17 cellular contexts compared by ENCODE assay signal in the genomic region with DNA sequence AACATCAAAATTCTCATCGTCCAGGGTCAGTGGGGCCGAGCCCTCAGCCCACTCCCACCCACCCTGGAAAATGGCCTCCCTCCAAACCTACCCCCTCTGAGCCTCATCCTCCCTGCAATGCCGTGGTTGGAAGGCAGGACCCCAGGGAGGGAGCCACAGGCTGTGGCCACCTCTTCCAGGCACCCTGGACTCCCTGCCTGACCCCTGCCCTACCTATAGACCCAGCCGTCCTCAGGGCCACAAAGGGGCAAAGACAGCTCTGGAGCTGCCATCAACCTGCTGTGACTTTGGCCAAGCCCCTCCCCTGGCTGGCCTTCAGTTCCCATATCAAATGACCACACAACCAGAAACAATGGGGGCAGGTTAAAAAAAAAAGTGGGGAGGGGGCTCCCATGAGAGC. TPM values are rescaled to one million over a fixed set of nuclear protein-coding genes. Genes with fewer than 3 reads are reported as not detected.
DNase-seq lines count a peak whose midpoint lies in the region; ATAC-seq and TF ChIP-seq lines count a peak whose summit lies in the region.
"Had no signal": no experiment of that assay in that cellular context is flagged by ENCODE, and none has a peak within 500 bp of the region (broad histone marks: within the 10 kb centered on the region; RNA-seq: fewer than 3 reads in every experiment).

No MANE protein-coding gene starts in this region.

- no peak overlapping the region for H4K8ac ChIP-seq in mesenchymal stem cell (ENCODE audit: low read length)

- H3K27me3 ChIP-seq in HUES48 (ENCODE audit: control insufficient read depth, insufficient read depth, low read length), result no peaks in the 10 kb centered on the region
- no peaks in the 10 kb centered on the region for H3K27me3 ChIP-seq in mesenchymal stem cell (ENCODE audit: control insufficient read depth in 1 of 2, insufficient read depth in 1 of 2, low read length in 2 of 2)

- H2BK120ac ChIP-seq in mesenchymal stem cell (ENCODE audit: low read depth, low read length), result no peak overlapping the region

- no peak overlapping the region for H3K4me2 ChIP-seq in mesenchymal stem cell (ENCODE audit: low read length, poor library complexity, severe bottlenecking)

- H3K4ac ChIP-seq in mesenchymal stem cell (ENCODE audit: low read depth in 1 of 2, low read length in 2 of 2), result no peak overlapping the region

- H3K36me3 ChIP-seq in HUES48 (ENCODE audit: control insufficient read depth, insufficient read depth, low read length) (peaks cover 43% of the 10 kb centered on the region), mesenchymal stem cell (ENCODE audit: control insufficient read depth in 1 of 2, insufficient read depth in 2 of 2, low read depth in 1 of 2, low read length in 2 of 2) (peaks cover 40 to 69% of the 10 kb centered on the region in 2 experiments)

- intact Hi-C loops in activated CD8-positive, alpha-beta T cell treated with anti-CD3 and anti-CD28 coated beads for 36 hours (cut with micrococcal nuclease), result no loop called here

- no peak overlapping the region for H2AK5ac ChIP-seq in mesenchymal stem cell (ENCODE audit: low read length, severe bottlenecking)

- H3K27me3 Mint-ChIP-seq in T-helper 1 cell treated with Interleukin-12 subunit alpha and Interleukin-12 subunit beta and Interleukin-4 antibody, amounts not matched to agents 30 μg/mL and 1 μg/mL, for 36 hours (ENCODE audit: low read depth), result no peaks in the 10 kb centered on the region
- no peaks in the 10 kb centered on the region for H3K27me3 Mint-ChIP-seq in activated CD8-positive, alpha-beta T cell treated with anti-CD3 and anti-CD28 coated beads for 36 hours
- H3K27me3 Mint-ChIP-seq: activated CD8-positive, alpha-beta memory T cell treated with anti-CD3 and anti-CD28 coated beads, Interleukin-2, amount 10 ng/mL, durations not matched to agents 7 days and 5 days had no signal

- no peak overlapping the region for H3K14ac ChIP-seq in mesenchymal stem cell (ENCODE audit: low read length in 2 of 2)

- CTCF ChIA-PET in activated CD8-positive, alpha-beta T cell treated with anti-CD3 and anti-CD28 coated beads for 36 hours (lab: Charles Lee), result interaction anchor here (1.0 to 1.7 kb wide), 2 partner anchors 15 to 22 kb away, joined by 3 to 8 read pairs; no protein-coding TSS in a partner anchor

- H3K4me3 ChIP-seq in HUES48 (ENCODE audit: low read depth, low read length), result no peak overlapping the region
- H3K4me3 ChIP-seq in mesenchymal stem cell (ENCODE audit: insufficient read depth in 1 of 2, low read depth in 1 of 2, low read length in 2 of 2), result no peak overlapping the region
- H3K4me3 ChIP-seq: GM12878 had no signal

- no peak for TF ChIP-seq CTCF in activated CD8-positive, alpha-beta T cell treated with anti-CD3 and anti-CD28 coated beads for 36 hours (IDR thresholded peaks at IDR 0.05)

- H2AFZ ChIP-seq in mesenchymal stem cell (ENCODE audit: low read depth, low read length), result no peak overlapping the region

- H3K36me3 Mint-ChIP-seq in T-helper 1 cell treated with Interleukin-12 subunit alpha and Interleukin-12 subunit beta and Interleukin-4 antibody, amounts not matched to agents 30 μg/mL and 1 μg/mL, for 36 hours (ENCODE audit: low read depth), result peaks cover 11% of the 10 kb centered on the region
- H3K36me3 Mint-ChIP-seq in activated CD8-positive, alpha-beta T cell treated with anti-CD3 and anti-CD28 coated beads for 36 hours (ENCODE audit: low read depth), result peaks cover 8% of the 10 kb centered on the region

- peak overlapping the region; percentile 42 for H3K4me3 Mint-ChIP-seq in T-helper 1 cell treated with Interleukin-12 subunit alpha and Interleukin-12 subunit beta and Interleukin-4 antibody, amounts not matched to agents 30 μg/mL and 1 μg/mL, for 36 hours
- no peak overlapping the region for H3K4me3 Mint-ChIP-seq in activated CD8-positive, alpha-beta T cell treated with anti-CD3 and anti-CD28 coated beads for 36 hours
- H3K4me3 Mint-ChIP-seq: activated CD8-positive, alpha-beta memory T cell treated with anti-CD3 and anti-CD28 coated beads, Interleukin-2, amount 10 ng/mL, durations not matched to agents 7 days and 5 days had no signal

- H3K9me3 ChIP-seq in HUES48 (ENCODE audit: control insufficient read depth, insufficient read depth, low read length) (peaks cover 2% of the 10 kb centered on the region; the same call in 1 of the 2 replicates), mesenchymal stem cell (ENCODE audit: control insufficient read depth, low read length) (no peaks in the 10 kb centered on the region)

- no peak for ATAC-seq in activated CD8-positive, alpha-beta T cell treated with anti-CD3 and anti-CD28 coated beads for 36 hours
- no peak for ATAC-seq in HG03196 (IDR thresholded peaks at IDR 0.05; ENCODE audit: unreplicated experiment)
- ATAC-seq: activated CD8-positive, alpha-beta memory T cell treated with anti-CD3 and anti-CD28 coated beads, Interleukin-2, amount 10 ng/mL, durations not matched to agents 7 days and 5 days; GM12878 had no signal

- H3K79me1 ChIP-seq in mesenchymal stem cell (replicated peaks; ENCODE audit: low read length, poor library complexity, severe bottlenecking), result peaks cover 20% of the 10 kb centered on the region

- H3K4me1 ChIP-seq in HUES48 (ENCODE audit: control insufficient read depth, insufficient read depth, low read length) (peaks cover 17% of the 10 kb centered on the region; the same call in 1 of the 2 replicates), mesenchymal stem cell (ENCODE audit: control insufficient read depth, insufficient read depth, low read depth, low read length) (peaks cover 37% of the 10 kb centered on the region)

- H3K18ac ChIP-seq in mesenchymal stem cell (ENCODE audit: low read depth in 1 of 2, low read length in 2 of 2), result no peak overlapping the region

- POLR2A ChIA-PET in activated CD8-positive, alpha-beta T cell treated with anti-CD3 and anti-CD28 coated beads for 36 hours (lab: Charles Lee), result interaction anchor here (1.2 kb wide), 1 partner anchor 10 kb away, joined by 6 read pairs; no protein-coding TSS in a partner anchor

- H3K9me3 Mint-ChIP-seq in T-helper 1 cell treated with Interleukin-12 subunit alpha and Interleukin-12 subunit beta and Interleukin-4 antibody, amounts not matched to agents 30 μg/mL and 1 μg/mL, for 36 hours, result no peaks in the 10 kb centered on the region
- H3K9me3 Mint-ChIP-seq in activated CD8-positive, alpha-beta T cell treated with anti-CD3 and anti-CD28 coated beads for 36 hours, result no peaks in the 10 kb centered on the region
- H3K9me3 Mint-ChIP-seq: mesothelial cell of epicardium had no signal

- H3K4me1 Mint-ChIP-seq in T-helper 1 cell treated with Interleukin-12 subunit alpha and Interleukin-12 subunit beta and Interleukin-4 antibody, amounts not matched to agents 30 μg/mL and 1 μg/mL, for 36 hours (ENCODE audit: low read depth), result peaks cover 19% of the 10 kb centered on the region
- H3K4me1 Mint-ChIP-seq in activated CD8-positive, alpha-beta T cell treated with anti-CD3 and anti-CD28 coated beads for 36 hours (ENCODE audit: low read depth), result peaks cover 31% of the 10 kb centered on the region

- no peak for DNase-seq in T-helper 1 cell
- no peak for DNase-seq in activated CD8-positive, alpha-beta T cell treated with anti-CD3 and anti-CD28 coated beads for 36 hours
- no peak for DNase-seq in mesenchymal stem cell
- no peak for DNase-seq in islet precursor cell
- no peak for DNase-seq in NCI-H2227 (lab: John Stamatoyannopoulos, UW; ENCODE audit: unreplicated experiment)
- DNase-seq: 8988T; activated CD8-positive, alpha-beta memory T cell treated with anti-CD3 and anti-CD28 coated beads, Interleukin-2, amount 10 ng/mL, durations not matched to agents 7 days and 5 days; C1 segment of cervical spinal cord; left cardiac atrium; MM.1S; NCI-H146; WERI-Rb-1 had no signal

- no peak overlapping the region for H3K9ac ChIP-seq in HUES48 (ENCODE audit: low read depth, low read length)
- H3K9ac ChIP-seq in mesenchymal stem cell (ENCODE audit: low read length), result no peak overlapping the region

- no peak overlapping the region for H2BK12ac ChIP-seq in mesenchymal stem cell (ENCODE audit: low read length in 2 of 2)

- no peak overlapping the region for H2BK15ac ChIP-seq in mesenchymal stem cell (ENCODE audit: low read depth, poor library complexity, severe bottlenecking)

- H4K91ac ChIP-seq in mesenchymal stem cell (ENCODE audit: low read length), result no peak overlapping the region

- no peak overlapping the region for H3K27ac Mint-ChIP-seq in T-helper 1 cell treated with Interleukin-12 subunit alpha and Interleukin-12 subunit beta and Interleukin-4 antibody, amounts not matched to agents 30 μg/mL and 1 μg/mL, for 36 hours
- peak overlapping the region; percentile 55 for H3K27ac Mint-ChIP-seq in activated CD8-positive, alpha-beta T cell treated with anti-CD3 and anti-CD28 coated beads for 36 hours
- H3K27ac Mint-ChIP-seq: mesothelial cell of epicardium had no signal

- WGBS in mesenchymal stem cell, result 94% methylated on average over 4 of the region's 4 CpGs

- H3K27ac ChIP-seq in HUES48 (ENCODE audit: low read depth, low read length) (peak overlapping the region; percentile 93), mesenchymal stem cell (ENCODE audit: low read length, poor library complexity, severe bottlenecking) (peak overlapping the region; percentile 12)
- H3K27ac ChIP-seq: WERI-Rb-1 had no signal

- no peak overlapping the region for H2BK5ac ChIP-seq in mesenchymal stem cell (ENCODE audit: low read depth, low read length, poor library complexity, severe bottlenecking)

- no peak overlapping the region for H3K23ac ChIP-seq in mesenchymal stem cell (ENCODE audit: low read length in 2 of 2)

RNA-seq across cellular contexts. Expression of a gene that starts 2.3 kb away (rescaled TPM):
- total RNA-seq in activated CD8-positive, alpha-beta T cell treated with anti-CD3 and anti-CD28 coated beads for 36 hours, result 10 to 100 TPM; 31.5 to 32.6 TPM
- 21.1 TPM for polyA plus RNA-seq in mesenchymal stem cell (2013, experiment 1 of 2)
- 20.1 TPM for polyA plus RNA-seq in mesenchymal stem cell (2013, experiment 2 of 2)

RNA-seq across cellular contexts. Expression of a gene that starts 11.3 kb away (rescaled TPM):
- 1 to 10 TPM; 7.5 to 8.6 TPM for total RNA-seq in activated CD8-positive, alpha-beta T cell treated with anti-CD3 and anti-CD28 coated beads for 36 hours
- polyA plus RNA-seq in mesenchymal stem cell (2013, experiment 1 of 2), result 12.2 TPM
- polyA plus RNA-seq in mesenchymal stem cell (2013, experiment 2 of 2), result 11.7 TPM

RNA-seq across cellular contexts. Expression of a gene that starts 21.0 kb away (rescaled TPM):
- total RNA-seq in activated CD8-positive, alpha-beta T cell treated with anti-CD3 and anti-CD28 coated beads for 36 hours, result 10 to 100 TPM; 17.4 to 17.5 TPM
- polyA plus RNA-seq in mesenchymal stem cell (2013, experiment 1 of 2), result 2.8 TPM
- polyA plus RNA-seq in mesenchymal stem cell (2013, experiment 2 of 2), result 2.2 TPM

RNA-seq across cellular contexts. Expression of a gene that starts 22.5 kb away (rescaled TPM):
- 10 to 100 TPM; 53.0 to 55.5 TPM for total RNA-seq in activated CD8-positive, alpha-beta T cell treated with anti-CD3 and anti-CD28 coated beads for 36 hours
- 31.5 TPM for polyA plus RNA-seq in mesenchymal stem cell (2013, experiment 1 of 2)
- polyA plus RNA-seq in mesenchymal stem cell (2013, experiment 2 of 2), result 30.9 TPM
